Comparison of ENCODE assay signal across 23 cellular contexts in genomic region chr13:70014337-70014736, GRCh38.
"Had no signal": no experiment of that assay in that cellular context is flagged by ENCODE, and none has a peak within 500 bp of the region (broad histone marks: within the 10 kb centered on the region; RNA-seq: fewer than 3 reads in every experiment).

No MANE protein-coding gene starts in this region.

- H3K27me3 ChIP-seq: colonic mucosa, dorsolateral prefrontal cortex, esophagus muscularis mucosa, esophagus squamous epithelium, foreskin keratinocyte, gastrocnemius medialis, gastroesophageal sphincter, heart left ventricle, heart right ventricle had no signal

- DNase-seq: colonic mucosa; cortex of kidney; dermis blood vessel endothelial cell; dorsolateral prefrontal cortex; effector CD4-positive, alpha-beta T cell; effector CD8-positive, alpha-beta T cell; effector memory CD4-positive, alpha-beta T cell; effector memory CD8-positive, alpha-beta T cell; endodermal cell; erythroblast; esophagus squamous epithelium; foreskin fibroblast; foreskin keratinocyte; foreskin melanocyte; gastrocnemius medialis; glutamatergic neuron; head of caudate nucleus; heart left ventricle; heart right ventricle had no signal

- H3K9me3 ChIP-seq: colonic mucosa, esophagus muscularis mucosa, gastrocnemius medialis had no signal

- H3K4me1 ChIP-seq: colonic mucosa, esophagus muscularis mucosa, esophagus squamous epithelium, foreskin keratinocyte, gastrocnemius medialis, gastroesophageal sphincter, heart left ventricle, heart right ventricle had no signal

- H3K27ac ChIP-seq: colonic mucosa, coronary artery, dorsolateral prefrontal cortex, epithelial cell of prostate, esophagus muscularis mucosa, esophagus squamous epithelium, foreskin keratinocyte, gastrocnemius medialis, gastroesophageal sphincter, heart left ventricle, heart right ventricle had no signal

- H3K4me3 ChIP-seq: colonic mucosa, coronary artery, dorsolateral prefrontal cortex, esophagus muscularis mucosa, esophagus squamous epithelium, gastrocnemius medialis, gastroesophageal sphincter, heart left ventricle, heart right ventricle had no signal

- H3K36me3 ChIP-seq: colonic mucosa, esophagus muscularis mucosa, esophagus squamous epithelium, gastrocnemius medialis, gastroesophageal sphincter, heart left ventricle, heart right ventricle had no signal
